In the genomic region with DNA sequence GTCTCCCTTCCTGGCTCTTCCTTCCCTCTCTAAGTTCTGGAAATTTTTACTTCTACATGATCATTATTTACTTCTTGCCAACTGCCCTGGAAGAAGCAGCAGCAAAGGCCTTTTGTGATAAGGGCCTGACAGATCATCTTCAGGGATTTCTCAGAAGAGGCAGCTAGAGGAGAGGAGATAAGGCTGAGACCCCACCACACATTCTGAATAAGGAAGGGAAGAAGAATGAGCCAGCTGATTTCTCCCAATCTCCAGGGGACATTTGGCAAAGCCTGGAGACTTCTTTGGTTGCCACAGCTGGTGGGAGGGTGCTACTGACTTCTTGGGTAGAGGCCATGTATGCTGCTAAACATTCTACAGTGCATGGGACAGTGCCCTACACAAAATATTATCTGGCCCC, we compare ENCODE assay signal across 1 cellular context.
TF ChIP-seq lines count a peak whose summit lies in the region.

No MANE protein-coding gene starts in this region.

TF ChIP-seq in K562, 482 proteins besides CTCF, POLR2A, EP300 and RAD21 (continued from another document and continues in another):
- no peak for TF ChIP-seq RERE (CRISPR knock-in tag; IDR thresholded peaks at IDR 0.05; ENCODE audit: borderline replicate concordance)
- TF ChIP-seq HIVEP1 (CRISPR knock-in tag; IDR thresholded peaks at IDR 0.05): no peak
- no peak for TF ChIP-seq SP1 (CRISPR knock-in tag; IDR thresholded peaks at IDR 0.05)
- no peak for TF ChIP-seq SLC30A9 (CRISPR knock-in tag; IDR thresholded peaks at IDR 0.05)
- TF ChIP-seq ZNF143 (CRISPR knock-in tag; IDR thresholded peaks at IDR 0.05): no peak
- no peak for TF ChIP-seq NELFE (IDR thresholded peaks at IDR 0.05; ENCODE audit: insufficient read depth, insufficient read length)
- no peak for TF ChIP-seq HNRNPUL1 (IDR thresholded peaks at IDR 0.05; ENCODE audit: low read length)
- no peak for TF ChIP-seq SNRNP70 (optimal IDR thresholded peaks at IDR 0.05; ENCODE audit: low read depth, low read length)
- TF ChIP-seq HLTF (IDR thresholded peaks at IDR 0.05): no peak
- no peak for TF ChIP-seq ZC3H11A (IDR thresholded peaks at IDR 0.05; ENCODE audit: low read depth, low read length)
- no peak for TF ChIP-seq ZNF140 (CRISPR knock-in tag; IDR thresholded peaks at IDR 0.05)
- TF ChIP-seq ZNF280A (IDR thresholded peaks at IDR 0.05; ENCODE audit: low read depth, partially characterized antibody): no peak
- no peak for TF ChIP-seq RBM25 (IDR thresholded peaks at IDR 0.05; ENCODE audit: low read depth, low read length, severe bottlenecking)
- TF ChIP-seq, protein P1, sequence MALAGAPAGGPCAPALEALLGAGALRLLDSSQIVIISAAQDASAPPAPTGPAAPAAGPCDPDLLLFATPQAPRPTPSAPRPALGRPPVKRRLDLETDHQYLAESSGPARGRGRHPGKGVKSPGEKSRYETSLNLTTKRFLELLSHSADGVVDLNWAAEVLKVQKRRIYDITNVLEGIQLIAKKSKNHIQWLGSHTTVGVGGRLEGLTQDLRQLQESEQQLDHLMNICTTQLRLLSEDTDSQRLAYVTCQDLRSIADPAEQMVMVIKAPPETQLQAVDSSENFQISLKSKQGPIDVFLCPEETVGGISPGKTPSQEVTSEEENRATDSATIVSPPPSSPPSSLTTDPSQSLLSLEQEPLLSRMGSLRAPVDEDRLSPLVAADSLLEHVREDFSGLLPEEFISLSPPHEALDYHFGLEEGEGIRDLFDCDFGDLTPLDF (CRISPR knock-in tag; IDR thresholded peaks at IDR 0.05): no peak
- peak; percentile 94 for TF ChIP-seq ARID1B (IDR thresholded peaks at IDR 0.05)
- no peak for TF ChIP-seq OTX1 (CRISPR knock-in tag; IDR thresholded peaks at IDR 0.05)
- no peak for TF ChIP-seq ZBTB1 (CRISPR knock-in tag; IDR thresholded peaks at IDR 0.05; ENCODE audit: borderline replicate concordance, low read depth)
- TF ChIP-seq RUNX1 (IDR thresholded peaks at IDR 0.05; ENCODE audit: low read depth): no peak
- peak; percentile 34; the same call in 1 of the 2 replicates for TF ChIP-seq CC2D1A (IDR thresholded peaks at IDR 0.05)
- no peak for TF ChIP-seq FUS (optimal IDR thresholded peaks at IDR 0.05; ENCODE audit: low read depth, low read length)
- TF ChIP-seq FOSL1 (tag; conservative IDR thresholded peaks at IDR 0.05): peak; percentile 62
- TF ChIP-seq ELF4 (CRISPR knock-in tag; IDR thresholded peaks at IDR 0.05): peak; percentile 54; the same call in 1 of the 2 replicates
- TF ChIP-seq CBFA2T2 (conservative IDR thresholded peaks at IDR 0.05): peak; percentile 90
- TF ChIP-seq TAF9B (IDR thresholded peaks at IDR 0.05; ENCODE audit: partially characterized antibody): peak; percentile 40
- TF ChIP-seq, protein P2, sequence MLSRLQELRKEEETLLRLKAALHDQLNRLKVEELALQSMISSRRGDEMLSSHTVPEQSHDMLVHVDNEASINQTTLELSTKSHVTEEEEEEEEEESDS (CRISPR knock-in tag; IDR thresholded peaks at IDR 0.05): no peak
- no peak for TF ChIP-seq ZNF431 (CRISPR knock-in tag; IDR thresholded peaks at IDR 0.05)
- no peak for TF ChIP-seq PRMT5 (CRISPR knock-in tag; IDR thresholded peaks at IDR 0.05)
- TF ChIP-seq RCOR1 (IDR thresholded peaks at IDR 0.05; ENCODE audit: borderline replicate concordance in 1 of 2, low read depth in 2 of 2, low read length in 2 of 2): peak; percentile 73 to 95; a peak in 3 of 4 replicates
- TF ChIP-seq SMARCA5 (IDR thresholded peaks at IDR 0.05): no peak
- TF ChIP-seq MEF2A (IDR thresholded peaks at IDR 0.05; ENCODE audit: control insufficient read depth, low read depth, low read length): no peak
- no peak for TF ChIP-seq PHF8 (IDR thresholded peaks at IDR 0.05; ENCODE audit: borderline replicate concordance, low read length)
- TF ChIP-seq CHD2 (IDR thresholded peaks at IDR 0.05; ENCODE audit: low read depth, low read length): no peak
- TF ChIP-seq ZNF592 (IDR thresholded peaks at IDR 0.05): no peak
- TF ChIP-seq NCOA6 (IDR thresholded peaks at IDR 0.05): no peak
- TF ChIP-seq, protein P3, sequence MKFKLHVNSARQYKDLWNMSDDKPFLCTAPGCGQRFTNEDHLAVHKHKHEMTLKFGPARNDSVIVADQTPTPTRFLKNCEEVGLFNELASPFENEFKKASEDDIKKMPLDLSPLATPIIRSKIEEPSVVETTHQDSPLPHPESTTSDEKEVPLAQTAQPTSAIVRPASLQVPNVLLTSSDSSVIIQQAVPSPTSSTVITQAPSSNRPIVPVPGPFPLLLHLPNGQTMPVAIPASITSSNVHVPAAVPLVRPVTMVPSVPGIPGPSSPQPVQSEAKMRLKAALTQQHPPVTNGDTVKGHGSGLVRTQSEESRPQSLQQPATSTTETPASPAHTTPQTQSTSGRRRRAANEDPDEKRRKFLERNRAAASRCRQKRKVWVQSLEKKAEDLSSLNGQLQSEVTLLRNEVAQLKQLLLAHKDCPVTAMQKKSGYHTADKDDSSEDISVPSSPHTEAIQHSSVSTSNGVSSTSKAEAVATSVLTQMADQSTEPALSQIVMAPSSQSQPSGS (CRISPR knock-in tag; IDR thresholded peaks at IDR 0.05): no peak
- TF ChIP-seq ZNF830 (CRISPR knock-in tag; IDR thresholded peaks at IDR 0.05): no peak
- TF ChIP-seq SIN3A (IDR thresholded peaks at IDR 0.05; ENCODE audit: borderline replicate concordance in 2 of 2, control insufficient read depth in 1 of 2, low read depth in 2 of 2, low read length in 2 of 2): no peak
- TF ChIP-seq ZNF217 (CRISPR knock-in tag; IDR thresholded peaks at IDR 0.05): no peak
- TF ChIP-seq HDAC2 (IDR thresholded peaks at IDR 0.05): peak; percentile 72
- peak; percentile 45; the same call in 1 of the 2 replicates for TF ChIP-seq NCOA1 (IDR thresholded peaks at IDR 0.05; ENCODE audit: low read depth)
- no peak for TF ChIP-seq ZBTB49 (CRISPR knock-in tag; IDR thresholded peaks at IDR 0.05; ENCODE audit: borderline replicate concordance)
- 0 out of 2 replicates have a peak, but pooled peaks have one; percentile 24 for TF ChIP-seq GATAD2A (IDR thresholded peaks at IDR 0.05)
- peak; percentile 79 for TF ChIP-seq SOX6 (IDR thresholded peaks at IDR 0.05)
- no peak for TF ChIP-seq NCOA2 (IDR thresholded peaks at IDR 0.05; ENCODE audit: partially characterized antibody in 2 of 2)
- TF ChIP-seq SPI1 (IDR thresholded peaks at IDR 0.05; ENCODE audit: borderline replicate concordance, low read depth, low read length): peak; percentile 11; the same call in 1 of the 2 replicates
- TF ChIP-seq XRCC4 (IDR thresholded peaks at IDR 0.05; ENCODE audit: extremely low read depth, insufficient read depth, insufficient read length): no peak
- no peak for TF ChIP-seq KDM4B (IDR thresholded peaks at IDR 0.05; ENCODE audit: borderline replicate concordance in 2 of 2, low read depth in 1 of 2)
- peak; percentile 78 for TF ChIP-seq GATA2 (CRISPR knock-in tag; IDR thresholded peaks at IDR 0.05)
- TF ChIP-seq DPF2 (IDR thresholded peaks at IDR 0.05): peak; percentile 87
- TF ChIP-seq MAFF (IDR thresholded peaks at IDR 0.05; ENCODE audit: low read length): peak; percentile 38; the same call in 1 of the 2 replicates
